In genomic region chr7:141161550-141161949, GRCh38 we compare ENCODE assay signal across 21 cellular contexts.
"Had no signal": no experiment of that assay in that cellular context is flagged by ENCODE, and none has a peak within 500 bp of the region (broad histone marks: within the 10 kb centered on the region; RNA-seq: fewer than 3 reads in every experiment).

No MANE protein-coding gene starts in this region.

- H3K4me1 Mint-ChIP-seq: activated CD4-positive, alpha-beta T cell treated with anti-CD3 and anti-CD28 coated beads for 36 hours; activated naive CD4-positive, alpha-beta T cell treated with anti-CD3 and anti-CD28 coated beads, Interleukin-2, amount 10 ng/mL, durations not matched to agents 7 days and 5 days; activated naive CD8-positive, alpha-beta T cell treated with anti-CD3 and anti-CD28 coated beads for 36 hours had no signal

- H3K4me1 ChIP-seq: SJCRH30 had no signal

- H3K36me3 ChIP-seq: SJCRH30 had no signal

- DNase-seq: activated CD4-positive, alpha-beta T cell treated with anti-CD3 and anti-CD28 coated beads for 36 hours; activated CD8-positive, alpha-beta memory T cell treated with anti-CD3 and anti-CD28 coated beads, Interleukin-2, amount 50 U/mL, for 4 hours; activated CD8-positive, alpha-beta T cell treated with anti-CD3 and anti-CD28 coated beads for 36 hours; activated gamma-delta T cell treated with Interleukin-2 at 50 U/mL for 16 hours; activated naive CD4-positive, alpha-beta T cell treated with anti-CD3 and anti-CD28 coated beads, Interleukin-2, amount 10 ng/mL, durations not matched to agents 7 days and 5 days; activated naive CD8-positive, alpha-beta T cell treated with anti-CD3 and anti-CD28 coated beads for 36 hours; activated T-cell treated with anti-CD3 and anti-CD28 coated beads, Interleukin-2, amount 50 U/mL, for 72 hours; Karpas-422; NCI-H1930; NCI-H226; NCI-H526; NCI-H774; NK-92 treated with Interleukin-12 subunit alpha and Interleukin-12 subunit beta, amount 100 ng/mL, for 24 hours; OCI-M1; SJCRH30; SK-N-SH; T-helper 1 cell had no signal

- H3K27ac ChIP-seq: SJCRH30, VCaP had no signal

- H3K36me3 Mint-ChIP-seq: activated naive CD4-positive, alpha-beta T cell treated with anti-CD3 and anti-CD28 coated beads, Interleukin-2, amount 10 ng/mL, durations not matched to agents 7 days and 5 days; activated naive CD8-positive, alpha-beta T cell treated with anti-CD3 and anti-CD28 coated beads for 36 hours had no signal

- ATAC-seq: activated CD4-positive, alpha-beta T cell treated with anti-CD3 and anti-CD28 coated beads for 36 hours; activated CD8-positive, alpha-beta T cell treated with anti-CD3 and anti-CD28 coated beads for 36 hours; activated T-cell treated with anti-CD3 and anti-CD28 coated beads, Interleukin-2, amount 50 U/mL, for 72 hours; Panc1; Right ventricle myocardium inferior had no signal

- H3K27ac Mint-ChIP-seq: activated CD4-positive, alpha-beta T cell treated with anti-CD3 and anti-CD28 coated beads for 36 hours; activated CD8-positive, alpha-beta T cell treated with anti-CD3 and anti-CD28 coated beads for 36 hours; activated naive CD4-positive, alpha-beta T cell treated with anti-CD3 and anti-CD28 coated beads, Interleukin-2, amount 10 ng/mL, durations not matched to agents 7 days and 5 days; activated naive CD8-positive, alpha-beta T cell treated with anti-CD3 and anti-CD28 coated beads for 36 hours; activated T-cell treated with anti-CD3 and anti-CD28 coated beads, Interleukin-2, amount 50 U/mL, for 72 hours; activated T-helper 2 cell treated with anti-CD3 and anti-CD28 coated beads, Interferon-gamma antibody, Interleukin-2, Interleukin-4, amounts not matched to agents 10 μg/mL and 5 μg/mL and 100 μg/mL, durations not matched to agents 14 hours and 24 hours and 36 hours had no signal

- H3K9me3 Mint-ChIP-seq: activated CD8-positive, alpha-beta T cell treated with anti-CD3 and anti-CD28 coated beads for 36 hours; activated naive CD4-positive, alpha-beta T cell treated with anti-CD3 and anti-CD28 coated beads, Interleukin-2, amount 10 ng/mL, durations not matched to agents 7 days and 5 days; activated T-helper 2 cell treated with anti-CD3 and anti-CD28 coated beads, Interferon-gamma antibody, Interleukin-2, Interleukin-4, amounts not matched to agents 10 μg/mL and 5 μg/mL and 100 μg/mL, durations not matched to agents 14 hours and 24 hours and 36 hours had no signal

- H3K4me3 ChIP-seq: SJCRH30 had no signal

- H3K9me3 ChIP-seq: SJCRH30, SK-N-SH had no signal

- H3K4me3 Mint-ChIP-seq: activated CD4-positive, alpha-beta T cell treated with anti-CD3 and anti-CD28 coated beads for 36 hours; activated CD8-positive, alpha-beta T cell treated with anti-CD3 and anti-CD28 coated beads for 36 hours; activated naive CD4-positive, alpha-beta T cell treated with anti-CD3 and anti-CD28 coated beads, Interleukin-2, amount 10 ng/mL, durations not matched to agents 7 days and 5 days; activated naive CD8-positive, alpha-beta T cell treated with anti-CD3 and anti-CD28 coated beads for 36 hours; activated T-cell treated with anti-CD3 and anti-CD28 coated beads, Interleukin-2, amount 50 U/mL, for 72 hours had no signal

- H3K9ac ChIP-seq: SK-N-SH had no signal

- H3K27me3 Mint-ChIP-seq: activated CD8-positive, alpha-beta T cell treated with anti-CD3 and anti-CD28 coated beads for 36 hours; activated naive CD8-positive, alpha-beta T cell treated with anti-CD3 and anti-CD28 coated beads for 36 hours had no signal

- H3K4me2 ChIP-seq: SK-N-SH had no signal

- H3K27me3 ChIP-seq: SJCRH30 had no signal
